ENCODE assay signal across 8 cellular contexts in genomic region chr12:460301-461230, GRCh38. TPM values are rescaled to one million over a fixed set of nuclear protein-coding genes. Genes with fewer than 3 reads are reported as not detected.
DNase-seq lines count a peak whose midpoint lies in the region; TF ChIP-seq lines count a peak whose summit lies in the region.

No MANE protein-coding gene starts in this region.

- H3K27me3 Mint-ChIP-seq in activated naive CD4-positive, alpha-beta T cell treated with anti-CD3 and anti-CD28 coated beads, Interleukin-2, amount 10 ng/mL, durations not matched to agents 7 days and 5 days = peaks cover 94% of the 10 kb centered on the region

- peaks cover 16% of the 10 kb centered on the region for H3K4me1 ChIP-seq in smooth muscle cell (ENCODE audit: low read depth)

- CTCF ChIA-PET in activated naive CD4-positive, alpha-beta T cell treated with anti-CD3 and anti-CD28 coated beads, Interleukin-2, amount 10 ng/mL, durations not matched to agents 7 days and 5 days (lab: Charles Lee) = no interaction called here

- DNase-seq in DMS53 treated with DMSO at 0.1 percent for 48 hours (lab: John Stamatoyannopoulos, UW; ENCODE audit: unreplicated experiment) (peak; percentile 35), NCI-H2171 treated with DMSO at 0.1 percent for 48 hours (lab: John Stamatoyannopoulos, UW) (peak; percentile 50), smooth muscle cell (lab: John Stamatoyannopoulos, UW; ENCODE audit: unreplicated experiment) (no peak), CD1c-positive myeloid dendritic cell (ENCODE audit: extremely low spot score) (no peak), NK-92 (lab: John Stamatoyannopoulos, UW; ENCODE audit: unreplicated experiment) (no peak), superior temporal gyrus (ENCODE audit: extremely low spot score) (no peak)
- peak; percentile 55 for DNase-seq in activated naive CD4-positive, alpha-beta T cell treated with anti-CD3 and anti-CD28 coated beads, Interleukin-2, amount 10 ng/mL, durations not matched to agents 7 days and 5 days

- H3K4me3 Mint-ChIP-seq in activated naive CD4-positive, alpha-beta T cell treated with anti-CD3 and anti-CD28 coated beads, Interleukin-2, amount 10 ng/mL, durations not matched to agents 7 days and 5 days = peak overlapping the region; percentile 78

- peaks cover 13% of the 10 kb centered on the region for H3K4me1 Mint-ChIP-seq in activated naive CD4-positive, alpha-beta T cell treated with anti-CD3 and anti-CD28 coated beads, Interleukin-2, amount 10 ng/mL, durations not matched to agents 7 days and 5 days

- peaks cover 10% of the 10 kb centered on the region for H3F3A ChIP-seq in smooth muscle cell (ENCODE audit: low read depth)

- H3K27ac Mint-ChIP-seq in activated naive CD4-positive, alpha-beta T cell treated with anti-CD3 and anti-CD28 coated beads, Interleukin-2, amount 10 ng/mL, durations not matched to agents 7 days and 5 days = no peak overlapping the region

- no peaks in the 10 kb centered on the region for H3K36me3 ChIP-seq in smooth muscle cell (ENCODE audit: low read depth)

- no peaks in the 10 kb centered on the region for H3K79me2 ChIP-seq in smooth muscle cell (ENCODE audit: low read depth)

- H3K4me3 ChIP-seq in iPS-11a (ENCODE audit: low read depth, low read length) (peak overlapping the region; percentile 36), smooth muscle cell (peak overlapping the region; percentile 63)

- H3K9ac ChIP-seq in smooth muscle cell (ENCODE audit: low read depth) = no peak overlapping the region

- no peaks in the 10 kb centered on the region for H3K9me3 ChIP-seq in smooth muscle cell (replicated peaks; ENCODE audit: low read depth)

- peak overlapping the region; percentile 93 for H3K4me2 ChIP-seq in smooth muscle cell

- no peaks in the 10 kb centered on the region for H4K20me1 ChIP-seq in smooth muscle cell (ENCODE audit: low read depth)

- peak overlapping the region; percentile 66 for H2AFZ ChIP-seq in smooth muscle cell (ENCODE audit: low read depth)

- no peak overlapping the region for H3K27ac ChIP-seq in smooth muscle cell (ENCODE audit: low read depth)

- peaks cover 30% of the 10 kb centered on the region for H3K27me3 ChIP-seq in smooth muscle cell (ENCODE audit: low read depth)

- H3K36me3 Mint-ChIP-seq in activated naive CD4-positive, alpha-beta T cell treated with anti-CD3 and anti-CD28 coated beads, Interleukin-2, amount 10 ng/mL, durations not matched to agents 7 days and 5 days = no peaks in the 10 kb centered on the region

- no peak for TF ChIP-seq CTCF in smooth muscle cell (IDR thresholded peaks at IDR 0.05; ENCODE audit: borderline replicate concordance, insufficient read depth, poor library complexity, severe bottlenecking)

- H3K9me3 Mint-ChIP-seq in activated naive CD4-positive, alpha-beta T cell treated with anti-CD3 and anti-CD28 coated beads, Interleukin-2, amount 10 ng/mL, durations not matched to agents 7 days and 5 days = no peaks in the 10 kb centered on the region

- 9% methylated on average over 49 of the region's 104 CpGs for WGBS in smooth muscle cell (ENCODE audit: low lambda C conversion rate)

RNA-seq across cellular contexts. Expression of gene B4GALNT3, which starts 0.8 kb away (rescaled TPM):
- total RNA-seq in smooth muscle cell = 3.8 and 5.7 TPM in 2 replicates
- 5.1 and 5.9 TPM in 2 replicates for polyA plus RNA-seq in smooth muscle cell

RNA-seq across cellular contexts. Expression of gene CCDC77, which starts 59.1 kb away (rescaled TPM):
- total RNA-seq in smooth muscle cell = 7.6 and 13.9 TPM in 2 replicates
- 7.8 and 11.3 TPM in 2 replicates for polyA plus RNA-seq in smooth muscle cell

Comparison
In these comparisons a context has a peak if more than half of its experiments do, and no peak if none do; other contexts are left out.
1. DNase-seq: peak in DMS53 treated with DMSO at 0.1 percent for 48 hours (single experiment), NCI-H2171 treated with DMSO at 0.1 percent for 48 hours (single experiment) and activated naive CD4-positive, alpha-beta T cell treated with anti-CD3 and anti-CD28 coated beads, Interleukin-2, amount 10 ng/mL, durations not matched to agents 7 days and 5 days (single experiment); none in smooth muscle cell (single experiment), CD1c-positive myeloid dendritic cell (single experiment), NK-92 (single experiment) and superior temporal gyrus (single experiment).